Comparison of ENCODE assay signal across 17 cellular contexts in genomic region chr12:90003688-90004087, GRCh38.
DNase-seq lines count a peak whose midpoint lies in the region; FAIRE-seq and TF ChIP-seq lines count a peak whose summit lies in the region.
"Had no signal": no experiment of that assay in that cellular context is flagged by ENCODE, and none has a peak within 500 bp of the region (broad histone marks: within the 10 kb centered on the region; RNA-seq: fewer than 3 reads in every experiment).

No MANE protein-coding gene starts in this region.

- no peaks in the 10 kb centered on the region for H3K9me2 ChIP-seq in OCI-LY7 (ENCODE audit: insufficient read depth, low read length)

- no peaks in the 10 kb centered on the region for H3K36me3 ChIP-seq in HEK293 (ENCODE audit: control insufficient read depth in 2 of 2, insufficient read depth in 1 of 2, low read length in 2 of 2)
- no peaks in the 10 kb centered on the region for H3K36me3 ChIP-seq in OCI-LY7 (ENCODE audit: insufficient read depth, low read length)
- H3K36me3 ChIP-seq: BLaER1 had no signal

- H3K4me2 ChIP-seq in OCI-LY7 (ENCODE audit: low read length), result peak overlapping the region; percentile 46
- H3K4me2 ChIP-seq: BLaER1 had no signal

- H3K27ac Mint-ChIP-seq in mesothelial cell of epicardium, result peak overlapping the region; percentile 14
- H3K27ac Mint-ChIP-seq: CD14-positive monocyte; CD4-positive, alpha-beta memory T cell had no signal

- H3K27ac ChIP-seq in HEK293 (ENCODE audit: extremely low read depth, low read depth, low read length), result no peak overlapping the region
- H3K27ac ChIP-seq in OCI-LY7 (ENCODE audit: low read depth, low read length, poor library complexity, severe bottlenecking), result no peak overlapping the region
- peak overlapping the region; percentile 1 for H3K27ac ChIP-seq in temporal lobe (ENCODE audit: low read depth, low read length)
- H3K27ac ChIP-seq: BLaER1 had no signal

- no peaks in the 10 kb centered on the region for H3K9me3 Mint-ChIP-seq in mesothelial cell of epicardium
- H3K9me3 Mint-ChIP-seq: CD4-positive, alpha-beta memory T cell; H9 had no signal

- CTCF ChIA-PET in HEK293 (lab: Yijun Ruan, JAX) (no interaction called here), OCI-LY7 (lab: Charles Lee; ENCODE audit: unreplicated experiment) (no interaction called here)

- peak overlapping the region; percentile 67; the same call in 1 of the 2 replicates for H2AFZ ChIP-seq in OCI-LY7 (ENCODE audit: low read length)

- H3K4me1 ChIP-seq in HEK293 (ENCODE audit: control insufficient read depth, insufficient read depth, low read length) (peaks cover 7% of the 10 kb centered on the region; the same call in 1 of the 2 replicates), OCI-LY7 (ENCODE audit: insufficient read depth, low read length, poor library complexity, severe bottlenecking) (peaks cover 19% of the 10 kb centered on the region)
- H3K4me1 ChIP-seq: BLaER1 had no signal

- H3K9me3 ChIP-seq in HEK293 (ENCODE audit: control insufficient read depth, insufficient read depth, low read depth, low read length) (no peaks in the 10 kb centered on the region), OCI-LY7 (ENCODE audit: low read length) (no peaks in the 10 kb centered on the region; the same call in 1 of the 2 replicates)
- H3K9me3 ChIP-seq: BLaER1 had no signal

- no peaks in the 10 kb centered on the region for H4K20me1 ChIP-seq in OCI-LY7 (ENCODE audit: insufficient read depth, low read length)
- H4K20me1 ChIP-seq: BLaER1 had no signal

- no peak overlapping the region for H3K4me3 ChIP-seq in HEK293 (ENCODE audit: low read depth, low read length)
- no peak overlapping the region for H3K4me3 ChIP-seq in OCI-LY7 (ENCODE audit: low read depth, low read length, poor library complexity, severe bottlenecking)
- H3K4me3 ChIP-seq: BLaER1 had no signal

- H3K4me3 Mint-ChIP-seq in mesothelial cell of epicardium, result no peak overlapping the region
- H3K4me3 Mint-ChIP-seq: CD14-positive monocyte; CD4-positive, alpha-beta memory T cell; H9 had no signal

- intact Hi-C loops in OCI-LY7 (cut with micrococcal nuclease; ENCODE audit: unreplicated experiment), result no loop called here

- H3K79me2 ChIP-seq in OCI-LY7 (ENCODE audit: insufficient read depth, low read depth, low read length), result no peaks in the 10 kb centered on the region

- DNase-seq in OCI-LY7 (ENCODE audit: low spot score), result no peak
- DNase-seq in mesothelial cell of epicardium (ENCODE audit: low spot score in 2 of 2, unreplicated experiment in 2 of 2), result no peak
- no peak for DNase-seq in GM12892 (ENCODE audit: insufficient read length)
- DNase-seq in SK-N-DZ (ENCODE audit: low spot score), result no peak
- no peak for DNase-seq in activated CD4-positive, alpha-beta T cell treated with anti-CD3 and anti-CD28 coated beads for 1 hour
- DNase-seq: 8988T; Calu3; CD4-positive, alpha-beta memory T cell; DMS79 treated with DMSO at 0.1 percent for 48 hours; GF-D8; H9; IMR-90 had no signal

- no peaks in the 10 kb centered on the region for H3K36me3 Mint-ChIP-seq in mesothelial cell of epicardium
- H3K36me3 Mint-ChIP-seq: CD14-positive monocyte; CD4-positive, alpha-beta memory T cell had no signal

- FAIRE-seq in GM12892 (lab: Jason Lieb, UNC), result no peak
- FAIRE-seq: HTR-8/SVneo had no signal

- POLR2A ChIA-PET in HEK293 (lab: Yijun Ruan, JAX), result no interaction called here
- POLR2A ChIA-PET in OCI-LY7 (lab: Charles Lee), result interaction anchor here (0.7 to 1.5 kb wide), 5 partner anchors 10 to 91 kb away, joined by 3 to 4 read pairs (median 3); no protein-coding TSS in a partner anchor

- no peaks in the 10 kb centered on the region for H3K27me3 Mint-ChIP-seq in mesothelial cell of epicardium (ENCODE audit: low read depth)
- H3K27me3 Mint-ChIP-seq: CD4-positive, alpha-beta memory T cell had no signal

- BruUV-seq in OCI-LY7 (replicated peaks; lab: Mats Ljungman, UMichigan), result no TSS peak

- TF ChIP-seq CTCF in HEK293 (tag by site-specific recombination; IDR thresholded peaks at IDR 0.05) (no peak), OCI-LY7 (conservative IDR thresholded peaks at IDR 0.05; ENCODE audit: low read length) (no peak), mesothelial cell of epicardium (IDR thresholded peaks at IDR 0.05; ENCODE audit: unreplicated experiment) (no peak)

- peaks cover 59% of the 10 kb centered on the region for H3K4me1 Mint-ChIP-seq in mesothelial cell of epicardium
- H3K4me1 Mint-ChIP-seq: CD14-positive monocyte had no signal

- TF ChIP-seq POLR2A in GM12892 (IDR thresholded peaks at IDR 0.05; ENCODE audit: low read depth, low read length), result no peak

TF ChIP-seq in HEK293, 187 proteins besides CTCF, POLR2A, EP300 and RAD21:
- TF ChIP-seq KLF7 (tag by site-specific recombination; IDR thresholded peaks at IDR 0.05; ENCODE audit: borderline replicate concordance) (no peak), ZNF423 (tag by site-specific recombination; IDR thresholded peaks at IDR 0.05) (0 out of 2 replicates have a peak, but pooled peaks have one; percentile 13)
